27 cellular contexts compared by ENCODE assay signal in the genomic region with DNA sequence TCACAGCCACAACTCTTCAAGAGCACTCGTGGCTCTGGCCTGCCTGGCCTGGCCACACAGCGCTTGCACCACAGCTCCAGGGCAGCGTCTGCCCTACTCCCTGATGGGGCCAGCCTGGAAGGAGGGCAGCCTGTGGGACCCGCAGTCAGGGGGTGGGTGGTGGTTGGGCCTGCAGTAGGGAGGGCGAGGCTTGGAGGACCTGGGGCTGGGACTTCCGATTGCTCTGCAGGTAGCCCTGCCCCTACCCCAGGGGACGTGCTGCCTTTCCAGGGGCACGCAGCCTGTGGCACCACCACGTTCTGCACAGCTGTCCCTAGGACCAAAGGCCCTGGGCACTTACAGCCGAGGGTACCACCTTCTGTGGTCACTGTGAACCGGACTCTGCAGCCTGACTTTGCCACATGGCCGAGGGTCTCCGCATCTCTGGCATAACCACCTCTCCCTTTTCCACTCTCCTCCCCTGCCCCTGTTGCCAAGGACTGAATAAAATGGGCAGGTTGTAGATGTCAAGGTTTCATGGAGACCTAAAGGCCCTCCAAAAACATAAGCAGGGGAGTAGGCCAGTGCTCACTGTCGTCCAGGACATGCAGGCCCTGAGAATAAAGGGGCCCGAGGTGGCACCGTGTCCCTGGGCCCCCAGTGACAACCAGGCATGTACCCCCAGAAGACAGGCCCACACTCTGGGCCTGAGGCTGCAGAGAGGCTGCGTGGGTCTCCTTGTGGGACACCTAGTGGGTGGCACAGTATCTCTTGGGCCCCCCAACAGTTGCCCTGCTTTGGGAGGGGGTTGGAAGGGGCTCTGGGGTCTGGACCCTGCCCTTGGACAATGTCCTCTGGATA.
"Had no signal": no experiment of that assay in that cellular context is flagged by ENCODE, and none has a peak within 500 bp of the region (broad histone marks: within the 10 kb centered on the region; RNA-seq: fewer than 3 reads in every experiment).

No MANE protein-coding gene starts in this region.

- H3K4me1 Mint-ChIP-seq: activated T-helper 17 cell treated with anti-CD3 and anti-CD28 coated beads, Interleukin-2, amount 50 U/mL, for 72 hours had no signal

- H3K9me3 ChIP-seq: gastrocnemius medialis, psoas muscle, suprapubic skin, tibial artery had no signal

- H3K36me3 Mint-ChIP-seq: naive thymus-derived CD4-positive, alpha-beta T cell had no signal

- H3K9ac ChIP-seq: parathyroid adenoma had no signal

- H3K4me3 Mint-ChIP-seq: activated T-cell treated with anti-CD3 and anti-CD28 coated beads, Interleukin-2, amount 50 U/mL, for 4 hours; activated T-helper 17 cell treated with anti-CD3 and anti-CD28 coated beads, Interleukin-2, amount 50 U/mL, for 72 hours; naive thymus-derived CD4-positive, alpha-beta T cell had no signal

- FAIRE-seq: astrocyte, islet of Langerhans had no signal

- H3K27me3 ChIP-seq: suprapubic skin had no signal

- H3K4me1 ChIP-seq: gastrocnemius medialis, parathyroid adenoma, psoas muscle, tibial artery had no signal

- H3K9me3 Mint-ChIP-seq: activated T-cell treated with anti-CD3 and anti-CD28 coated beads, Interleukin-2, amount 50 U/mL, for 4 hours; activated T-helper 17 cell treated with anti-CD3 and anti-CD28 coated beads, Interleukin-2, amount 50 U/mL, for 72 hours; naive thymus-derived CD4-positive, alpha-beta T cell had no signal

- H2AFZ ChIP-seq: parathyroid adenoma had no signal

- H3K79me2 ChIP-seq: parathyroid adenoma had no signal

- H3K27ac ChIP-seq: brain microvascular endothelial cell, gastrocnemius medialis, parathyroid adenoma, psoas muscle, suprapubic skin, tibial artery had no signal

- H3K27ac Mint-ChIP-seq: activated T-helper 17 cell treated with anti-CD3 and anti-CD28 coated beads, Interleukin-2, amount 50 U/mL, for 72 hours; naive thymus-derived CD4-positive, alpha-beta T cell had no signal

- H3K4me2 ChIP-seq: smooth muscle cell had no signal

- H3K4me3 ChIP-seq: gastrocnemius medialis, psoas muscle, smooth muscle cell, suprapubic skin, tibial artery had no signal

- DNase-seq: activated CD4-positive, alpha-beta T cell treated with anti-CD3 and anti-CD28 coated beads for 4 hours; activated CD4-positive, alpha-beta T cell treated with anti-CD3 and anti-CD28 coated beads, Interleukin-2, amount 50 U/mL, for 4 hours; activated gamma-delta T cell treated with Interleukin-2 at 50 U/mL for 16 hours; activated naive CD4-positive, alpha-beta T cell treated with anti-CD3 and anti-CD28 coated beads, Interleukin-2, amount 50 U/mL, for 16 hours; activated T-cell treated with anti-CD3 and anti-CD28 coated beads, Interleukin-2, amount 50 U/mL, for 4 hours; amniotic stem cell; brain microvascular endothelial cell; dermis blood vessel endothelial cell; effector CD4-positive, alpha-beta T cell; erythroblast; gastrocnemius medialis; glutamatergic neuron; left cardiac atrium; midbrain; naive thymus-derived CD4-positive, alpha-beta T cell; nucleus accumbens; psoas muscle; stimulated activated CD4-positive, alpha-beta T cell treated with anti-CD3 and anti-CD28 coated beads, Interleukin-15, amount 100 ng/mL, for 24 hours; stimulated activated CD4-positive, alpha-beta T cell treated with anti-CD3 and anti-CD28 coated beads, Interleukin-2, amount 100 ng/mL, for 24 hours; stimulated activated naive CD4-positive, alpha-beta T cell; tibial artery had no signal

- H3K36me3 ChIP-seq: brain microvascular endothelial cell, gastrocnemius medialis, suprapubic skin, tibial artery had no signal
